Comparison of ENCODE assay signal across 9 cellular contexts in the genomic region with DNA sequence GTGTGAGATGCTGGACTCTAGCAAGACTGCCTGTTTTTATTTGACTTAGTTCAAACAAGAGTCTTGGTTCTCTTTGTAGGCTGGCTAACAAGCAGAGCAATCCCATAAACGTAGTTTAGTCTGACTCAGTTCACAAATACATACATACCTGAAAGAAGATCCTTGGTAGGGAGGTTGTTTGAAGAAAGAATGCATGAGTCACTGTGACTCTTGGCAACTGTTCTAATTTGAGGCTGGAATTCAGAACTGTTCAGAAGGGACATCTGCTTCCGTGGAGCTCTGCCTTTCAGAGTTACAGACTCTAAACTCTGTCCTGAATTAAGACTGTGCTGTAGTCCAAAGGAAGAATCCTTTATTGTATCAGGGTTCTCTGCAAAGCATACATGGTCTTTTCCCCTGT. TPM values are rescaled to one million over a fixed set of nuclear protein-coding genes. Genes with fewer than 3 reads are reported as not detected.
DNase-seq lines count a peak whose midpoint lies in the region; ATAC-seq and TF ChIP-seq lines count a peak whose summit lies in the region.
"Had no signal": no experiment of that assay in that cellular context is flagged by ENCODE, and none has a peak within 500 bp of the region (broad histone marks: within the 10 kb centered on the region; RNA-seq: fewer than 3 reads in every experiment).

No MANE protein-coding gene starts in this region.

- peak; percentile 90 for ATAC-seq in left colon
- peak; percentile 87 for ATAC-seq in upper lobe of right lung
- no peak for ATAC-seq in GM21390 (IDR thresholded peaks at IDR 0.05; ENCODE audit: unreplicated experiment)
- no peak for ATAC-seq in GM18511 (IDR thresholded peaks at IDR 0.05; ENCODE audit: unreplicated experiment)

- intact Hi-C loops in breast epithelium (cut with DNase I; ENCODE audit: low total_unique reads) (no loop called here), left colon (cut with DNase I, micrococcal nuclease) (no loop called here), upper lobe of right lung (cut with DNase I) (no loop called here)

- H3K4me1 ChIP-seq in breast epithelium (peaks cover 0 to 7% of the 10 kb centered on the region in 2 donors), upper lobe of right lung (no peaks in the 10 kb centered on the region)

- H3K4me3 ChIP-seq in breast epithelium, result no peak overlapping the region
- no peak overlapping the region for H3K4me3 ChIP-seq in upper lobe of right lung

- DNase-seq in NCI-H510A treated with DMSO at 0.1 percent for 48 hours (lab: John Stamatoyannopoulos, UW), result peak; percentile 28
- no peak for DNase-seq in NCI-H510A (lab: John Stamatoyannopoulos, UW)
- DNase-seq in breast epithelium (ENCODE audit: low spot score in 2 of 2), result peak in 1 of 2 donors; percentile 38
- DNase-seq in left colon, result no peak
- DNase-seq in upper lobe of right lung, result no peak
- DNase-seq in HK-2 (ENCODE audit: unreplicated experiment), result no peak
- DNase-seq: CD4-positive, CD25-positive, alpha-beta regulatory T cell had no signal

- H3K27ac ChIP-seq in breast epithelium (peak overlapping the region; percentile 68 to 90), upper lobe of right lung (peak overlapping the region; percentile 3)

- H3K36me3 ChIP-seq in breast epithelium (no peaks in the 10 kb centered on the region), upper lobe of right lung (peaks cover 17% of the 10 kb centered on the region)

- no peaks in the 10 kb centered on the region for H3K27me3 ChIP-seq in breast epithelium
- H3K27me3 ChIP-seq in upper lobe of right lung, result no peaks in the 10 kb centered on the region

- H3K9me3 ChIP-seq in breast epithelium (no peaks in the 10 kb centered on the region), upper lobe of right lung (no peaks in the 10 kb centered on the region)

- TF ChIP-seq CTCF in breast epithelium (IDR thresholded peaks at IDR 0.05), result no peak
- TF ChIP-seq CTCF in upper lobe of right lung (IDR thresholded peaks at IDR 0.05), result no peak

- no peak for TF ChIP-seq POLR2A in breast epithelium (IDR thresholded peaks at IDR 0.05)

RNA-seq across cellular contexts. Expression of gene C2CD3, which starts 32.2 kb away (rescaled TPM):
- total RNA-seq in breast epithelium (10 to 100 TPM; 17.4 to 44.5 (median 37.4) TPM), left colon (10 to 100 TPM; 19.2 to 22.7 TPM), upper lobe of right lung (26.8 TPM)

RNA-seq across cellular contexts. Expression of gene PPME1, which starts 32.5 kb away (rescaled TPM):
- total RNA-seq in breast epithelium (10 to 100 TPM; 16.8 to 27.7 (median 25.2) TPM), left colon (10 to 100 TPM; 26.7 to 28.3 TPM), upper lobe of right lung (32.0 TPM)

Comparison
In these comparisons a context has a peak if more than half of its experiments do, and no peak if none do; other contexts are left out.
1. ATAC-seq: peak in left colon (single experiment) and upper lobe of right lung (single experiment); none in GM21390 (single experiment) and GM18511 (single experiment).